8 cellular contexts compared by ENCODE assay signal in genomic region chr6:31546339-31546961, GRCh38. TPM values are rescaled to one million over a fixed set of nuclear protein-coding genes. Genes with fewer than 3 reads are reported as not detected.
DNase-seq lines count a peak whose midpoint lies in the region.

TSS of gene ATP6V1G2 (minus strand) at chr6:31546608. CDS start at chr6:31546559, 49 bp downstream.

- H3K36me3 ChIP-seq in H7 (replicated peaks; ENCODE audit: control insufficient read depth, insufficient read depth, low read length) = peaks cover 4% of the 10 kb centered on the region

- H3K4me1 Mint-ChIP-seq in activated naive CD4-positive, alpha-beta T cell treated with anti-CD3 and anti-CD28 coated beads for 36 hours (ENCODE audit: low read depth) = peaks cover 38% of the 10 kb centered on the region

- peak within 1 kb of the TSS; percentile 58 for H3K4me3 ChIP-seq in H7 (ENCODE audit: insufficient read depth, low read depth, low read length)

- peaks cover 10% of the 10 kb centered on the region for H3K36me3 Mint-ChIP-seq in activated naive CD4-positive, alpha-beta T cell treated with anti-CD3 and anti-CD28 coated beads for 36 hours (ENCODE audit: low read depth)

- H3K9me3 Mint-ChIP-seq in activated naive CD4-positive, alpha-beta T cell treated with anti-CD3 and anti-CD28 coated beads for 36 hours = no peaks in the 10 kb centered on the region

- no peaks in the 10 kb centered on the region for H3K27me3 ChIP-seq in H7 (ENCODE audit: control insufficient read depth, insufficient read depth, low read length)

- peak within 1 kb of the TSS; percentile 88 for H3K4me3 Mint-ChIP-seq in activated naive CD4-positive, alpha-beta T cell treated with anti-CD3 and anti-CD28 coated beads for 36 hours

- peak; percentile 81 for DNase-seq in DMS 273 treated with DMSO at 0.1 percent for 48 hours (lab: John Stamatoyannopoulos, UW)
- peak; percentile 86 for DNase-seq in H7
- peak; percentile 94 for DNase-seq in NAMALWA (ENCODE audit: low spot score)
- DNase-seq in SK-N-DZ (ENCODE audit: low spot score) = peak; percentile 98
- DNase-seq in activated naive CD4-positive, alpha-beta T cell treated with anti-CD3 and anti-CD28 coated beads for 36 hours = peak; percentile 96
- peak; percentile 73 for DNase-seq in germinal center (ENCODE audit: low spot score)
- peak; percentile 47 to 97 (median 87) for DNase-seq in nucleus accumbens (lab: John Stamatoyannopoulos, UW)
- DNase-seq in superior temporal gyrus (ENCODE audit: extremely low spot score) = peak; percentile 93

- H3K27ac Mint-ChIP-seq in activated naive CD4-positive, alpha-beta T cell treated with anti-CD3 and anti-CD28 coated beads for 36 hours = peak within 1 kb of the TSS; percentile 94

- intact Hi-C loops in activated naive CD4-positive, alpha-beta T cell treated with anti-CD3 and anti-CD28 coated beads for 36 hours (cut with micrococcal nuclease) = loop anchor here (1.0 to 10.0 kb wide), 7 partner anchors 52 to 648 kb away; partner anchors contain the start of genes GPSM3, HSPA1B, MICA and NELFE

- CTCF ChIA-PET in activated naive CD4-positive, alpha-beta T cell treated with anti-CD3 and anti-CD28 coated beads for 36 hours (lab: Charles Lee) = interaction anchor here (0.6 to 22.5 kb wide), 10 partner anchors 11 to 318 kb away, joined by 3 to 604 read pairs (median 4); partner anchors contain the start of genes LST1, LTB, NCR3 and TNF

- no peaks in the 10 kb centered on the region for H3K27me3 Mint-ChIP-seq in activated naive CD4-positive, alpha-beta T cell treated with anti-CD3 and anti-CD28 coated beads for 36 hours (ENCODE audit: low read depth)

RNA-seq across cellular contexts. Expression of gene ATP6V1G2, which starts in this region (rescaled TPM):
- 3.5 and 7.0 TPM in 2 replicates for total RNA-seq in H7 (2014; rRNA removed; shearing (Covaris generic))
- polyA plus RNA-seq in SK-N-DZ (2014; cell fraction: cytosol; rRNA removed) = 9.1 and 16.7 TPM in 2 replicates
- polyA plus RNA-seq in SK-N-DZ (2014; cell fraction: nucleus; rRNA removed) = 12.3 and 18.2 TPM in 2 replicates
- 1 to 10 TPM; 1.2 to 1.4 TPM for total RNA-seq in activated naive CD4-positive, alpha-beta T cell treated with anti-CD3 and anti-CD28 coated beads for 36 hours

Comparison
In these comparisons a context has a peak if more than half of its experiments do, and no peak if none do; other contexts are left out.
1. Peak in every context shown above with its lines: DNase-seq and H3K4me3 ChIP-seq.